ENCODE assay signal across 8 cellular contexts in genomic region chr14:35403397-35404245, GRCh38.
A peak's percentile ranks its signal among the peaks of the same experiment; 100 is the strongest.
DNase-seq lines count a peak whose midpoint lies in the region; ATAC-seq lines count a peak whose summit lies in the region.

No MANE protein-coding gene starts in this region.

- peak overlapping the region; percentile 98 to 100 (median 99) for H3K27ac ChIP-seq in BLaER1 treated with 17β-estradiol and CSF1 and Interleukin-3, amounts not matched to agents 10 nM and 100 nM
- H3K27ac ChIP-seq in cingulate gyrus (ENCODE audit: low read depth, low read length): peak overlapping the region; percentile 97

- peaks cover 35 to 50% (median 46%) of the 10 kb centered on the region in 11 experiments; a peak in 21 of 22 replicates for H4K20me1 ChIP-seq in BLaER1 treated with 17β-estradiol and CSF1 and Interleukin-3, amounts not matched to agents 10 nM and 100 nM

- H3K4me3 ChIP-seq in BLaER1 treated with 17β-estradiol and CSF1 and Interleukin-3, amounts not matched to agents 10 nM and 100 nM: peak overlapping the region; percentile 84 to 98 (median 90)

- peak; percentile 52 for ATAC-seq in GM19351 (IDR thresholded peaks at IDR 0.05; ENCODE audit: unreplicated experiment)
- peak; percentile 47 for ATAC-seq in HG03460 (IDR thresholded peaks at IDR 0.05; ENCODE audit: unreplicated experiment)

- H3K27me3 ChIP-seq in BLaER1 treated with 17β-estradiol and CSF1 and Interleukin-3, amounts not matched to agents 10 nM and 100 nM: no peaks in the 10 kb centered on the region

- H3K36me3 ChIP-seq in BLaER1 treated with 17β-estradiol and CSF1 and Interleukin-3, amounts not matched to agents 10 nM and 100 nM: peaks cover 37 to 49% (median 39%) of the 10 kb centered on the region in 11 experiments

- peak overlapping the region; percentile 98 to 99 (median 98) for H3K9ac ChIP-seq in BLaER1 treated with 17β-estradiol and CSF1 and Interleukin-3, amounts not matched to agents 10 nM and 100 nM

- H3K4me2 ChIP-seq in BLaER1 treated with 17β-estradiol and CSF1 and Interleukin-3, amounts not matched to agents 10 nM and 100 nM: peak overlapping the region; percentile 92 to 100 (median 97)

- peaks cover 43 to 64% (median 53%) of the 10 kb centered on the region in 10 experiments for H3K4me1 ChIP-seq in BLaER1 treated with 17β-estradiol and CSF1 and Interleukin-3, amounts not matched to agents 10 nM and 100 nM

- no peaks in the 10 kb centered on the region for H3K9me3 ChIP-seq in BLaER1 treated with 17β-estradiol and CSF1 and Interleukin-3, amounts not matched to agents 10 nM and 100 nM (replicated peaks in 1 of 11)

- DNase-seq in NCI-H524 treated with DMSO at 0.1 percent for 48 hours (lab: John Stamatoyannopoulos, UW) (peak; percentile 68), left kidney (ENCODE audit: low read depth, low spot score) (peak; percentile 97)
- DNase-seq in activated CD4-positive, alpha-beta T cell treated with anti-CD3 and anti-CD28 coated beads for 48 hours: peak; percentile 97
- DNase-seq in stimulated activated CD4-positive, alpha-beta T cell treated with anti-CD3 and anti-CD28 coated beads, Interleukin-1b, Interleukin-23, amount 100 ng/mL, for 4 hours (ENCODE audit: low read depth in 2 of 2): peak; percentile 97

Comparison
In these comparisons a context has a peak if more than half of its experiments do, and no peak if none do; other contexts are left out.
1. Peak in every context shown above with its lines: DNase-seq, ATAC-seq, H3K4me3 ChIP-seq and H3K27ac ChIP-seq.